In genomic region chr17:29929006-29929543, GRCh38 we compare ENCODE assay signal across 8 cellular contexts. TPM values are rescaled to one million over a fixed set of nuclear protein-coding genes. Genes with fewer than 3 reads are reported as not detected.
DNase-seq lines count a peak whose midpoint lies in the region; ATAC-seq and TF ChIP-seq lines count a peak whose summit lies in the region.

No MANE protein-coding gene starts in this region.

- H3K27ac ChIP-seq in heart right ventricle: peak overlapping the region; percentile 51 to 93 (median 91)
- peak overlapping the region; percentile 39 to 94 (median 82) for H3K27ac ChIP-seq in adrenal gland
- H3K27ac ChIP-seq in iPS DF 6.9 (ENCODE audit: low read length): peak overlapping the region; percentile 23
- peak overlapping the region; percentile 90 for H3K27ac ChIP-seq in skeletal muscle tissue (ENCODE audit: low read depth, low read length)

- peak overlapping the region; percentile 91 to 95 (median 94) for H3K9ac ChIP-seq in skeletal muscle tissue (ENCODE audit: low read depth in 1 of 3, low read length in 3 of 3)

- peak in 1 of 2 donors; percentile 7 for TF ChIP-seq POLR2A in adrenal gland (IDR thresholded peaks at IDR 0.05)

- WGBS in heart right ventricle, 2 donors: 4 to 6% methylated on average over 13 of the region's 13 CpGs
- 1 to 4% (median 2%) methylated on average over 13 of the region's 13 CpGs for WGBS in adrenal gland, 4 donors
- WGBS in iPS DF 6.9 (ENCODE audit: insufficient coverage, insufficient read length): no CpG with 5 or more reads among the region's 13 CpGs

- no peak for TF ChIP-seq CTCF in heart right ventricle (IDR thresholded peaks at IDR 0.05)
- no peak for TF ChIP-seq CTCF in adrenal gland (IDR thresholded peaks at IDR 0.05)

- H3K36me3 ChIP-seq in heart right ventricle: peaks cover 0 to 10% (median 0%) of the 10 kb centered on the region in 9 donors
- no peaks in the 10 kb centered on the region for H3K36me3 ChIP-seq in adrenal gland (replicated peaks in 1 of 2)
- no peaks in the 10 kb centered on the region for H3K36me3 ChIP-seq in iPS DF 6.9 (ENCODE audit: control insufficient read depth, insufficient read depth, low read length)
- H3K36me3 ChIP-seq in skeletal muscle tissue (ENCODE audit: control insufficient read depth in 3 of 3, insufficient read depth in 3 of 3, low read length in 3 of 3): peaks cover 0 to 4% (median 0%) of the 10 kb centered on the region in 3 donors

- H3K4me1 ChIP-seq in heart right ventricle: peaks cover 0 to 50% (median 38%) of the 10 kb centered on the region in 9 donors
- H3K4me1 ChIP-seq in adrenal gland (replicated peaks in 1 of 2): peaks cover 20 to 39% of the 10 kb centered on the region in 2 donors
- H3K4me1 ChIP-seq in iPS DF 6.9 (ENCODE audit: control insufficient read depth, insufficient read depth, low read length): no peaks in the 10 kb centered on the region
- H3K4me1 ChIP-seq in skeletal muscle tissue (ENCODE audit: control insufficient read depth in 3 of 3, insufficient read depth in 3 of 3, low read length in 3 of 3): peaks cover 14 to 40% (median 31%) of the 10 kb centered on the region in 3 donors

- H3K9me3 ChIP-seq in heart right ventricle (no peaks in the 10 kb centered on the region), adrenal gland (replicated peaks in 1 of 3) (no peaks in the 10 kb centered on the region), iPS DF 6.9 (ENCODE audit: control insufficient read depth, insufficient read depth, low read length) (no peaks in the 10 kb centered on the region), skeletal muscle tissue (ENCODE audit: control insufficient read depth in 3 of 3, low read length in 3 of 3) (no peaks in the 10 kb centered on the region)

- intact Hi-C loops in heart right ventricle (cut with DNase I): no loop called here
- intact Hi-C loops in left ventricle myocardium superior (cut with micrococcal nuclease): no loop called here
- intact Hi-C loops in adrenal gland (cut with DNase I): no loop called here

- H3K27me3 ChIP-seq in heart right ventricle: no peaks in the 10 kb centered on the region
- H3K27me3 ChIP-seq in adrenal gland: no peaks in the 10 kb centered on the region
- H3K27me3 ChIP-seq in iPS DF 6.9 (ENCODE audit: control insufficient read depth, insufficient read depth, low read length): no peaks in the 10 kb centered on the region
- H3K27me3 ChIP-seq in skeletal muscle tissue (ENCODE audit: control insufficient read depth in 3 of 3, insufficient read depth in 3 of 3, low read length in 3 of 3): no peaks in the 10 kb centered on the region

- DNase-seq in heart right ventricle: no peak
- DNase-seq in left ventricle myocardium superior: no peak
- peak; percentile 36 to 40 for DNase-seq in NCI-H446 (lab: John Stamatoyannopoulos, UW)
- peak; percentile 14 to 56 (median 24) for DNase-seq in adrenal gland
- no peak for DNase-seq in iPS DF 6.9 (ENCODE audit: low read depth, low spot score)

- peak overlapping the region; percentile 53 to 93 (median 80) for H3K4me3 ChIP-seq in heart right ventricle
- H3K4me3 ChIP-seq in adrenal gland: peak overlapping the region; percentile 19 to 93 (median 85)
- H3K4me3 ChIP-seq in iPS DF 6.9 (ENCODE audit: low read length): peak overlapping the region; percentile 81; the same call in 1 of the 2 replicates
- H3K4me3 ChIP-seq in skeletal muscle tissue (ENCODE audit: low read length in 3 of 3): peak overlapping the region; percentile 97 to 100 (median 100)

- ATAC-seq in heart right ventricle: peak in 2 of 8 donors; percentile 21 to 23
- no peak for ATAC-seq in left ventricle myocardium superior
- no peak for ATAC-seq in HG03025 (IDR thresholded peaks at IDR 0.05; ENCODE audit: low FRiP score, unreplicated experiment)
- ATAC-seq in HG03342 (IDR thresholded peaks at IDR 0.05; ENCODE audit: unreplicated experiment): no peak

RNA-seq across cellular contexts. Expression of gene SSH2, which starts 1.0 kb away (rescaled TPM):
- total RNA-seq in heart right ventricle (10 to 100 TPM; 28.3 to 42.9 (median 35.8) TPM), left ventricle myocardium superior (36.8 TPM), adrenal gland (10 to 100 TPM in 7 of 8 donors, 1 to 10 TPM in 1; 7.6 to 35.8 (median 22.5) TPM), skeletal muscle tissue (23.0 TPM)
- polyA plus RNA-seq in heart right ventricle (10 to 100 TPM; 17.9 to 18.0 TPM), adrenal gland (10 to 100 TPM in 2 of 3 donors, 1 to 10 TPM in 1; 8.1 to 13.1 (median 12.4) TPM)

RNA-seq across cellular contexts. Expression of gene EFCAB5, which starts 12.4 kb away (rescaled TPM):
- total RNA-seq in heart right ventricle: under 1 TPM in 2 of 10 donors, not detected in 8; 0.23 to 0.52 TPM
- polyA plus RNA-seq in heart right ventricle: under 1 TPM; 0.06 to 0.07 TPM
- total RNA-seq in left ventricle myocardium superior: 0.35 TPM
- under 1 TPM in 2 of 8 donors, not detected in 6; 0.18 to 0.76 TPM for total RNA-seq in adrenal gland
- polyA plus RNA-seq in adrenal gland: under 1 TPM; 0.03 to 0.20 (median 0.08) TPM
- 2.6 TPM for total RNA-seq in skeletal muscle tissue

Comparison
In these comparisons a context has a peak if more than half of its experiments do, and no peak if none do; other contexts are left out.
1. DNase-seq: peak in NCI-H446 (2 of 2) and adrenal gland (7 of 7); none in heart right ventricle (0 of 2), left ventricle myocardium superior (single experiment) and iPS DF 6.9 (single experiment).
2. H3K27ac ChIP-seq: peak in every context shown above with its lines; median percentile 91 in heart right ventricle; 90 in skeletal muscle tissue; 82 in adrenal gland; 23 in iPS DF 6.9.
3. Peak in every context shown above with its lines, with median percentiles within 50 percentile points of each other: H3K4me3 ChIP-seq.